ENCODE assay signal across 22 cellular contexts in the genomic region with DNA sequence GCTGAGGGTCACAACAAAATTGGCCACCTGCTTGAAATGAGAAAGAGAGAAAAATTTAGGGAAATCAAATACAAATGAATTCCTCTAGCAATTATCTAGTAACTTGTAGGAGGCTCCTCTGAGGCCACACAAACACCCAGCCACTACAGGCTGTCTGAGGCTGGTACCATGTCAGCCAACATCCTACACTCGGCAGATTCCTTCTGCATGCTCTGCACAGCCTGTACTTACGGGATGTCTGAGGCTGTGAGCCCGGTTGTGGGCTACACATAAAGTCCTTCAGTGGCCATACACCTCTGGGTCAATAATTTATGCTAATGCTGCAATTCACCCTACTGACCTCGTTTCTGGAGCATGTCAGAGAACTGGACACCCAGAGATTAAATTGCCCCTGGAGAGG. TPM values are rescaled to one million over a fixed set of nuclear protein-coding genes. Genes with fewer than 3 reads are reported as not detected.
DNase-seq lines count a peak whose midpoint lies in the region; ATAC-seq, FAIRE-seq and TF ChIP-seq lines count a peak whose summit lies in the region.
"Had no signal": no experiment of that assay in that cellular context is flagged by ENCODE, and none has a peak within 500 bp of the region (broad histone marks: within the 10 kb centered on the region; RNA-seq: fewer than 3 reads in every experiment).

No MANE protein-coding gene starts in this region.

- intact Hi-C loops in Right ventricle myocardium inferior (cut with DNase I) (no loop called here), left cardiac atrium (cut with DNase I) (no loop called here), posterior vena cava (cut with DNase I) (no loop called here)

- TF ChIP-seq POLR2A in GM12891 (IDR thresholded peaks at IDR 0.05; ENCODE audit: low read depth, low read length): no peak

- ATAC-seq in Right ventricle myocardium inferior: peak; percentile 61
- ATAC-seq in left cardiac atrium: no peak
- ATAC-seq in GM18520 (IDR thresholded peaks at IDR 0.05; ENCODE audit: unreplicated experiment): no peak
- ATAC-seq: GM12878 had no signal

- DNase-seq in Right ventricle myocardium inferior (ENCODE audit: missing footprints): no peak
- DNase-seq in left cardiac atrium: no peak
- DNase-seq in Ammon's horn (ENCODE audit: low spot score): peak; percentile 18
- peak; percentile 20 for DNase-seq in posterior vena cava (ENCODE audit: low spot score)
- no peak for DNase-seq in GM12891 (ENCODE audit: insufficient read length, low spot score)
- DNase-seq: BE2C; CD4-positive, alpha-beta T cell; CD8-positive, alpha-beta memory T cell; DMS 273 treated with DMSO at 0.1 percent for 48 hours; DMS79; EL; GDM1; GOT3; HFFc6 had no signal

- no peak for FAIRE-seq in GM12891 (lab: Jason Lieb, UNC)
- FAIRE-seq: A204.1, D721Med, GM12878, GM18507, H54 had no signal

TF ChIP-seq in GM12891, 5 proteins besides CTCF, POLR2A, EP300 and RAD21:
- TF ChIP-seq TAF1 (IDR thresholded peaks at IDR 0.05; ENCODE audit: low read depth, low read length) (no peak), POLR2AphosphoS5 (IDR thresholded peaks at IDR 0.05; ENCODE audit: low read depth, low read length) (no peak), PAX5 (IDR thresholded peaks at IDR 0.05; ENCODE audit: insufficient read depth, low read length, severe bottlenecking) (no peak), POU2F2 (IDR thresholded peaks at IDR 0.05; ENCODE audit: low read depth, low read length) (no peak)

RNA-seq across cellular contexts. Expression of a gene that starts 28.8 kb away (rescaled TPM):
- 0.73 TPM for total RNA-seq in Right ventricle myocardium inferior
- under 1 TPM in 1 of 2 donors, not detected in 1; 0.44 TPM for total RNA-seq in left cardiac atrium
- total RNA-seq in posterior vena cava: 10 to 100 TPM in 1 of 2 donors, 1 to 10 TPM in 1; 9.3 to 17.8 TPM
- not detected for polyA plus RNA-seq in GM12891 (2012; ENCODE audit: low read depth, missing spikeins)
- total RNA-seq: CD4-positive, alpha-beta T cell; CD8-positive, alpha-beta memory T cell; GM12878; HFFc6 had no signal
- polyA plus RNA-seq: AG04450, CD14-positive monocyte had no signal

Comparison
In these comparisons a context has a peak if more than half of its experiments do, and no peak if none do; other contexts are left out.
1. DNase-seq: peak in Ammon's horn (single experiment) and posterior vena cava (single experiment); none in Right ventricle myocardium inferior (single experiment), left cardiac atrium (single experiment) and GM12891 (single experiment).